8 cellular contexts compared by ENCODE assay signal in genomic region chr20:47318596-47319516, GRCh38. TPM values are rescaled to one million over a fixed set of nuclear protein-coding genes. Genes with fewer than 3 reads are reported as not detected.
DNase-seq lines count a peak whose midpoint lies in the region; ATAC-seq and TF ChIP-seq lines count a peak whose summit lies in the region.

No MANE protein-coding gene starts in this region.

- peak overlapping the region; percentile 35 for H3K4me3 ChIP-seq in LNCaP clone FGC (ENCODE audit: low read depth, low read length)

- peaks cover 9 to 20% of the 10 kb centered on the region in 2 donors for H3K36me3 Mint-ChIP-seq in CD14-positive monocyte
- H3K36me3 Mint-ChIP-seq in activated naive CD4-positive, alpha-beta T cell treated with anti-CD3 and anti-CD28 coated beads, Interleukin-2, amount 50 U/mL, for 24 hours: peaks cover 2% of the 10 kb centered on the region
- no peaks in the 10 kb centered on the region for H3K36me3 Mint-ChIP-seq in nephron progenitor cell (ENCODE audit: low read depth)

- H3K9me3 Mint-ChIP-seq in CD14-positive monocyte (peaks cover 0 to 3% (median 0%) of the 10 kb centered on the region in 7 donors), nephron progenitor cell (no peaks in the 10 kb centered on the region)
- H3K9me3 Mint-ChIP-seq in activated naive CD4-positive, alpha-beta T cell treated with anti-CD3 and anti-CD28 coated beads, Interleukin-2, amount 50 U/mL, for 24 hours: no peaks in the 10 kb centered on the region

- peak overlapping the region; percentile 60 to 90 for H3K4me3 Mint-ChIP-seq in CD14-positive monocyte
- peak overlapping the region; percentile 30 for H3K4me3 Mint-ChIP-seq in activated naive CD4-positive, alpha-beta T cell treated with anti-CD3 and anti-CD28 coated beads, Interleukin-2, amount 50 U/mL, for 24 hours
- H3K4me3 Mint-ChIP-seq in nephron progenitor cell: peak overlapping the region; percentile 69

- TF ChIP-seq CTCF in CD14-positive monocyte (IDR thresholded peaks at IDR 0.05) (no peak), LNCaP clone FGC (IDR thresholded peaks at IDR 0.05; ENCODE audit: control insufficient read depth, extremely low read depth, insufficient read depth) (no peak), nephron progenitor cell (IDR thresholded peaks at IDR 0.05) (no peak)

- intact Hi-C loops in CD14-positive monocyte (cut with micrococcal nuclease): loop anchor here (5.0 to 10.0 kb wide), 2 partner anchors 43 to 66 kb away; no protein-coding TSS in a partner anchor

- peaks cover 61% of the 10 kb centered on the region for H3K4me1 Mint-ChIP-seq in CD14-positive monocyte
- H3K4me1 Mint-ChIP-seq in activated naive CD4-positive, alpha-beta T cell treated with anti-CD3 and anti-CD28 coated beads, Interleukin-2, amount 50 U/mL, for 24 hours: peaks cover 71% of the 10 kb centered on the region
- H3K4me1 Mint-ChIP-seq in nephron progenitor cell: peaks cover 86% of the 10 kb centered on the region

- ATAC-seq in GM19467 (IDR thresholded peaks at IDR 0.05; ENCODE audit: unreplicated experiment): no peak
- no peak for ATAC-seq in GM21360 (IDR thresholded peaks at IDR 0.05; ENCODE audit: unreplicated experiment)

- H3K27ac Mint-ChIP-seq in CD14-positive monocyte (peak overlapping the region; percentile 85 to 96 (median 94)), nephron progenitor cell (peak overlapping the region; percentile 99)
- peak overlapping the region; percentile 94 for H3K27ac Mint-ChIP-seq in activated naive CD4-positive, alpha-beta T cell treated with anti-CD3 and anti-CD28 coated beads, Interleukin-2, amount 50 U/mL, for 24 hours

- no peaks in the 10 kb centered on the region for H3K27me3 Mint-ChIP-seq in CD14-positive monocyte (ENCODE audit: low read depth in 3 of 3)
- no peaks in the 10 kb centered on the region for H3K27me3 Mint-ChIP-seq in activated naive CD4-positive, alpha-beta T cell treated with anti-CD3 and anti-CD28 coated beads, Interleukin-2, amount 50 U/mL, for 24 hours
- no peaks in the 10 kb centered on the region for H3K27me3 Mint-ChIP-seq in nephron progenitor cell (ENCODE audit: low read depth, poor library complexity)

- DNase-seq in CD14-positive monocyte (ENCODE audit: low spot score) (peak; percentile 57), LNCaP clone FGC (ENCODE audit: low read depth) (peak; percentile 75), glomerular visceral epithelial cell (ENCODE audit: extremely low spot score) (peak; percentile 72), nephron progenitor cell (peak; percentile 68), NCI-H226 (no peak)

RNA-seq across cellular contexts. Expression of gene ZMYND8, which starts 37.6 kb away (rescaled TPM):
- 1 to 10 TPM; 1.4 to 5.8 TPM for polyA plus RNA-seq in CD14-positive monocyte
